18 cellular contexts compared by ENCODE assay signal in the genomic region with DNA sequence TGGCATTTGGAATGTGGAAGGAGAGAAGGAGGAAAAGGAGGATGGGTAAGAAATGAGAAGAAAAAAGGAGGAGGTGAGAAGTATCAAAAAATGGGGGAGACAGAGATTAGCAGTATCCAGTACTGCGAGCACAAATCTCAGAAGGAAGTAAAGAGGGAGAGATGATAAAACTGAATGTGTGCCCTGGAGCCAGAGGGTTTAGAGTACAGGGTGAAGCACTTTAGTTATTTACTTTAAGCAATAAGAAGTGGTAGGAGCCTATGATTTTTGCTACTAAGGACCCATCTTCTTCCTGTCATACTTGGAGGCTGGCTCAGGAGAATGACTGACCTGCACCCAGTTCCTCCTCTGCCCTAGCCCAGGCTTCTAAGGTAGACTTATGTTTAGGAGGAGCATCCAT.
DNase-seq lines count a peak whose midpoint lies in the region; ATAC-seq and TF ChIP-seq lines count a peak whose summit lies in the region.
"Had no signal": no experiment of that assay in that cellular context is flagged by ENCODE, and none has a peak within 500 bp of the region (broad histone marks: within the 10 kb centered on the region; RNA-seq: fewer than 3 reads in every experiment).

No MANE protein-coding gene starts in this region.

- whole genome bisulfite sequencing in endodermal cell (ENCODE audit: insufficient coverage in 1 of 2, insufficient read length in 1 of 2), 2 experiments, result 92 to 95% methylated on average over 1 of the region's 1 CpG

- H3K4me3 ChIP-seq in endodermal cell (ENCODE audit: low read length) (no peak overlapping the region), mucosa of descending colon (no peak overlapping the region)
- H3K4me3 ChIP-seq: A549, BLaER1 had no signal

- H3K27me3 ChIP-seq in endodermal cell (ENCODE audit: control insufficient read depth, insufficient read depth, low read length, poor library complexity, severe bottlenecking), result peaks cover 9% of the 10 kb centered on the region
- H3K27me3 ChIP-seq: BLaER1 had no signal

- peaks cover 33% of the 10 kb centered on the region for H3K27me3 Mint-ChIP-seq in endodermal cell (ENCODE audit: insufficient read depth)
- H3K27me3 Mint-ChIP-seq in activated T-cell treated with anti-CD3 and anti-CD28 coated beads, Interleukin-2, amount 50 U/mL, for 72 hours (ENCODE audit: low read depth), result peaks cover 37% of the 10 kb centered on the region

- no peak overlapping the region for H3K4me3 Mint-ChIP-seq in endodermal cell
- H3K4me3 Mint-ChIP-seq in activated T-cell treated with anti-CD3 and anti-CD28 coated beads, Interleukin-2, amount 50 U/mL, for 72 hours, result no peak overlapping the region
- H3K4me3 Mint-ChIP-seq: CD14-positive monocyte; CD4-positive, alpha-beta memory T cell had no signal

- no peak overlapping the region for H3K27ac ChIP-seq in endodermal cell (ENCODE audit: low read depth, low read length)
- H3K27ac ChIP-seq: 22Rv1, A549, BLaER1, KMS-11 had no signal

- peaks cover 20% of the 10 kb centered on the region for H3K9me3 ChIP-seq in endodermal cell (ENCODE audit: control insufficient read depth, low read length)
- H3K9me3 ChIP-seq in mucosa of descending colon, result no peaks in the 10 kb centered on the region
- H3K9me3 ChIP-seq: A549, BLaER1 had no signal

- H3K36me3 Mint-ChIP-seq in endodermal cell (ENCODE audit: low read depth), result no peaks in the 10 kb centered on the region
- no peaks in the 10 kb centered on the region for H3K36me3 Mint-ChIP-seq in activated T-cell treated with anti-CD3 and anti-CD28 coated beads, Interleukin-2, amount 50 U/mL, for 72 hours (ENCODE audit: insufficient read depth in 2 of 2)
- H3K36me3 Mint-ChIP-seq: CD14-positive monocyte; CD4-positive, alpha-beta memory T cell had no signal

- ATAC-seq in mucosa of descending colon, result peak; percentile 8
- ATAC-seq in activated T-cell treated with anti-CD3 and anti-CD28 coated beads, Interleukin-2, amount 50 U/mL, for 72 hours (replicated peaks in 1 of 2), result no peak
- no peak for ATAC-seq in GM21786 (IDR thresholded peaks at IDR 0.05; ENCODE audit: unreplicated experiment)
- ATAC-seq: A549 had no signal

- DNase-seq in DMS53 (lab: John Stamatoyannopoulos, UW) (peak; percentile 7), DMS53 treated with DMSO at 0.1 percent for 48 hours (lab: John Stamatoyannopoulos, UW; ENCODE audit: unreplicated experiment) (no peak), endodermal cell (peak; percentile 22), mucosa of descending colon (no peak)
- no peak for DNase-seq in activated CD4-positive, alpha-beta T cell treated with anti-CD3 and anti-CD28 coated beads, Interleukin-2, amount 50 U/mL, for 48 hours
- no peak for DNase-seq in activated T-cell treated with anti-CD3 and anti-CD28 coated beads, Interleukin-2, amount 50 U/mL, for 72 hours
- DNase-seq: AML-193; CD4-positive, alpha-beta memory T cell; DMS153; DND-41; GOT3; H7 had no signal

- H3K27ac Mint-ChIP-seq in endodermal cell, result no peak overlapping the region
- no peak overlapping the region for H3K27ac Mint-ChIP-seq in activated T-cell treated with anti-CD3 and anti-CD28 coated beads, Interleukin-2, amount 50 U/mL, for 72 hours
- H3K27ac Mint-ChIP-seq: CD14-positive monocyte had no signal

- no peak overlapping the region for H3K9ac ChIP-seq in endodermal cell (ENCODE audit: extremely low read depth, low read length, poor library complexity, severe bottlenecking)
- H3K9ac ChIP-seq: BLaER1, KMS-11 had no signal

- intact Hi-C loops in mucosa of descending colon (cut with DNase I, micrococcal nuclease), result no loop called here

- no peaks in the 10 kb centered on the region for H3K9me3 Mint-ChIP-seq in endodermal cell
- H3K9me3 Mint-ChIP-seq in activated T-cell treated with anti-CD3 and anti-CD28 coated beads, Interleukin-2, amount 50 U/mL, for 72 hours, result no peaks in the 10 kb centered on the region
- H3K9me3 Mint-ChIP-seq: CD14-positive monocyte had no signal

- H3K36me3 ChIP-seq in endodermal cell (ENCODE audit: control insufficient read depth, insufficient read depth, low read length) (no peaks in the 10 kb centered on the region), mucosa of descending colon (ENCODE audit: low read depth) (no peaks in the 10 kb centered on the region)
- H3K36me3 ChIP-seq: BLaER1 had no signal

- peaks cover 11% of the 10 kb centered on the region for H3K4me1 Mint-ChIP-seq in endodermal cell
- peaks cover 10% of the 10 kb centered on the region for H3K4me1 Mint-ChIP-seq in activated T-cell treated with anti-CD3 and anti-CD28 coated beads, Interleukin-2, amount 50 U/mL, for 72 hours (ENCODE audit: low read depth)
- H3K4me1 Mint-ChIP-seq: CD14-positive monocyte; CD4-positive, alpha-beta memory T cell had no signal

- TF ChIP-seq CTCF in endodermal cell (conservative IDR thresholded peaks at IDR 0.05) (no peak), mucosa of descending colon (IDR thresholded peaks at IDR 0.05) (no peak)

- H3K4me1 ChIP-seq in endodermal cell (ENCODE audit: control insufficient read depth, insufficient read depth, low read length) (no peaks in the 10 kb centered on the region), mucosa of descending colon (ENCODE audit: low read depth) (no peaks in the 10 kb centered on the region)
- H3K4me1 ChIP-seq: A549, BLaER1 had no signal

Comparison
In these comparisons a context has a peak if more than half of its experiments do, and no peak if none do; other contexts are left out.
1. DNase-seq: peak in DMS53 (single experiment) and endodermal cell (single experiment); none in DMS53 treated with DMSO at 0.1 percent for 48 hours (single experiment), mucosa of descending colon (0 of 3), activated CD4-positive, alpha-beta T cell treated with anti-CD3 and anti-CD28 coated beads, Interleukin-2, amount 50 U/mL, for 48 hours (0 of 2) and activated T-cell treated with anti-CD3 and anti-CD28 coated beads, Interleukin-2, amount 50 U/mL, for 72 hours (0 of 2).